In the genomic region with DNA sequence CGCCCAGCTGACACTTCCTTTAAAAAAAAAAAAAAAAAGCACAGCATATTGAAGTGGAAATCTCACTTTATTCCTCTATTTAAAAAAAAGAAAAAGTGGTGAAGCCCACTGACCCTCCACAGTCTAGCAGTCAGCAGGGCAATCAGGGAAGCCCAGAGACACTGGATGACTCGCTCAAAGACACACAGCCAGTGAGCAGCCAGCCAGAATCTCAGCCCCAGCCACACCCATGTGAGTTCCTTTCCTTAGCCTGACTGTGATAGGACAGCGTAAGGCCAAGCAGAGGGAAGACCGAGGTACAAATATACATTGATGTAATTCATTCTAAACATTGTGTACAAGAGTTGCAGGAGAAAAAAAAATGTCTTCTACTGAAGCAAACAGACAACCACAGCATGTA, we compare ENCODE assay signal across 11 cellular contexts. TPM values are rescaled to one million over a fixed set of nuclear protein-coding genes. Genes with fewer than 3 reads are reported as not detected.
DNase-seq lines count a peak whose midpoint lies in the region; ATAC-seq and TF ChIP-seq lines count a peak whose summit lies in the region.
"Had no signal": no experiment of that assay in that cellular context is flagged by ENCODE, and none has a peak within 500 bp of the region (broad histone marks: within the 10 kb centered on the region; RNA-seq: fewer than 3 reads in every experiment).

No MANE protein-coding gene starts in this region.

- POLR2A ChIA-PET in WTC11 (lab: Charles Lee), result no interaction called here

- H3K4me1 Mint-ChIP-seq in WTC11, result peaks cover 29% of the 10 kb centered on the region

- no peak for TF ChIP-seq CTCF in WTC11 (IDR thresholded peaks at IDR 0.05)
- TF ChIP-seq CTCF in fibroblast of mammary gland (conservative IDR thresholded peaks at IDR 0.05; ENCODE audit: control insufficient read depth, insufficient read depth, low read depth, low read length), result no peak
- no peak for TF ChIP-seq CTCF in lower leg skin (IDR thresholded peaks at IDR 0.05)

- no peak overlapping the region for H3K4me3 ChIP-seq in fibroblast of mammary gland (ENCODE audit: control insufficient read depth, low read depth, low read length)
- H3K4me3 ChIP-seq in thymus (ENCODE audit: low read length), result no peak overlapping the region
- no peak overlapping the region for H3K4me3 ChIP-seq in lower leg skin (ENCODE audit: low read depth, poor library complexity, severe bottlenecking)
- H3K4me3 ChIP-seq: SJCRH30 had no signal

- peaks cover 14% of the 10 kb centered on the region for H3K36me3 Mint-ChIP-seq in WTC11

- no peaks in the 10 kb centered on the region for H3K9me3 ChIP-seq in thymus (ENCODE audit: control insufficient read depth)
- H3K9me3 ChIP-seq: SJCRH30 had no signal

- no peak for ATAC-seq in WTC11

- H3K27me3 Mint-ChIP-seq in WTC11 (ENCODE audit: low read depth), result no peaks in the 10 kb centered on the region; the same call in 1 of the 2 replicates

- peak overlapping the region; percentile 46 for H3K27ac ChIP-seq in thymus (ENCODE audit: low read depth)
- H3K27ac ChIP-seq: SJCRH30 had no signal

- WGBS in thymus, result 93% methylated on average over 4 of the region's 4 CpGs
- 68 to 82% methylated on average over 4 of the region's 4 CpGs for WGBS in lower leg skin, 2 donors

- no peak overlapping the region for H3K4me3 Mint-ChIP-seq in WTC11

- H3K27me3 ChIP-seq in thymus (ENCODE audit: control insufficient read depth, insufficient read depth), result no peaks in the 10 kb centered on the region
- H3K27me3 ChIP-seq: SJCRH30 had no signal

- peaks cover 29% of the 10 kb centered on the region for H3K4me1 ChIP-seq in thymus (ENCODE audit: control insufficient read depth, insufficient read depth, low read length)

- peak; percentile 23 for DNase-seq in stimulated activated CD4-positive, alpha-beta T cell treated with anti-CD3 and anti-CD28 coated beads, Interleukin-4, amount 100 ng/mL, for 1 hour
- no peak for DNase-seq in stimulated activated CD4-positive, alpha-beta T cell treated with anti-CD3 and anti-CD28 coated beads, Interleukin-2, amount 100 ng/mL, for 48 hours
- DNase-seq in WTC11 (ENCODE audit: low spot score) (no peak), fibroblast of mammary gland (ENCODE audit: low read depth) (peak; percentile 50), NCI-H1092 treated with DMSO at 0.1 percent for 48 hours (lab: John Stamatoyannopoulos, UW) (no peak), NCI-H1694 treated with DMSO at 0.1 percent for 48 hours (lab: John Stamatoyannopoulos, UW) (no peak), lower leg skin (ENCODE audit: low spot score in 2 of 2) (no peak)
- DNase-seq: effector CD8-positive, alpha-beta T cell; NCI-H1694; SJCRH30 had no signal

- CTCF ChIA-PET in WTC11 (lab: Charles Lee), result interaction anchor here (1.4 kb wide), 2 partner anchors 13 to 29 kb away, joined by 5 to 6 read pairs; no protein-coding TSS in a partner anchor

- peaks cover 5% of the 10 kb centered on the region for H3K36me3 ChIP-seq in thymus (ENCODE audit: control insufficient read depth, insufficient read depth)

- no peak for TF ChIP-seq POLR2A in lower leg skin (IDR thresholded peaks at IDR 0.05)

- H3K27ac Mint-ChIP-seq in WTC11, result peak overlapping the region; percentile 58; the same call in 1 of the 2 replicates

- intact Hi-C loops in lower leg skin (cut with DNase I; ENCODE audit: low total_unique reads), result no loop called here

- H3K9me3 Mint-ChIP-seq in WTC11, result peaks cover 5% of the 10 kb centered on the region

TF ChIP-seq in WTC11, 78 proteins besides CTCF, POLR2A, EP300 and RAD21:
- TF ChIP-seq, protein P1, sequence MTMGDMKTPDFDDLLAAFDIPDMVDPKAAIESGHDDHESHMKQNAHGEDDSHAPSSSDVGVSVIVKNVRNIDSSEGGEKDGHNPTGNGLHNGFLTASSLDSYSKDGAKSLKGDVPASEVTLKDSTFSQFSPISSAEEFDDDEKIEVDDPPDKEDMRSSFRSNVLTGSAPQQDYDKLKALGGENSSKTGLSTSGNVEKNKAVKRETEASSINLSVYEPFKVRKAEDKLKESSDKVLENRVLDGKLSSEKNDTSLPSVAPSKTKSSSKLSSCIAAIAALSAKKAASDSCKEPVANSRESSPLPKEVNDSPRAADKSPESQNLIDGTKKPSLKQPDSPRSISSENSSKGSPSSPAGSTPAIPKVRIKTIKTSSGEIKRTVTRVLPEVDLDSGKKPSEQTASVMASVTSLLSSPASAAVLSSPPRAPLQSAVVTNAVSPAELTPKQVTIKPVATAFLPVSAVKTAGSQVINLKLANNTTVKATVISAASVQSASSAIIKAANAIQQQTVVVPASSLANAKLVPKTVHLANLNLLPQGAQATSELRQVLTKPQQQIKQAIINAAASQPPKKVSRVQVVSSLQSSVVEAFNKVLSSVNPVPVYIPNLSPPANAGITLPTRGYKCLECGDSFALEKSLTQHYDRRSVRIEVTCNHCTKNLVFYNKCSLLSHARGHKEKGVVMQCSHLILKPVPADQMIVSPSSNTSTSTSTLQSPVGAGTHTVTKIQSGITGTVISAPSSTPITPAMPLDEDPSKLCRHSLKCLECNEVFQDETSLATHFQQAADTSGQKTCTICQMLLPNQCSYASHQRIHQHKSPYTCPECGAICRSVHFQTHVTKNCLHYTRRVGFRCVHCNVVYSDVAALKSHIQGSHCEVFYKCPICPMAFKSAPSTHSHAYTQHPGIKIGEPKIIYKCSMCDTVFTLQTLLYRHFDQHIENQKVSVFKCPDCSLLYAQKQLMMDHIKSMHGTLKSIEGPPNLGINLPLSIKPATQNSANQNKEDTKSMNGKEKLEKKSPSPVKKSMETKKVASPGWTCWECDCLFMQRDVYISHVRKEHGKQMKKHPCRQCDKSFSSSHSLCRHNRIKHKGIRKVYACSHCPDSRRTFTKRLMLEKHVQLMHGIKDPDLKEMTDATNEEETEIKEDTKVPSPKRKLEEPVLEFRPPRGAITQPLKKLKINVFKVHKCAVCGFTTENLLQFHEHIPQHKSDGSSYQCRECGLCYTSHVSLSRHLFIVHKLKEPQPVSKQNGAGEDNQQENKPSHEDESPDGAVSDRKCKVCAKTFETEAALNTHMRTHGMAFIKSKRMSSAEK (CRISPR knock-in tag; IDR thresholded peaks at IDR 0.05; ENCODE audit: borderline replicate concordance), result no peak
- TF ChIP-seq KAT7 (CRISPR knock-in tag; IDR thresholded peaks at IDR 0.05; ENCODE audit: borderline replicate concordance) (no peak), JAZF1 (CRISPR knock-in tag; IDR thresholded peaks at IDR 0.05) (no peak), ZNF263 (CRISPR knock-in tag; IDR thresholded peaks at IDR 0.05; ENCODE audit: low read depth) (no peak), ZNF416 (CRISPR knock-in tag; IDR thresholded peaks at IDR 0.05) (no peak), RELA (CRISPR knock-in tag; IDR thresholded peaks at IDR 0.05; ENCODE audit: borderline replicate concordance) (no peak), ZNF138 (CRISPR knock-in tag; conservative IDR thresholded peaks at IDR 0.05) (no peak), ATF1 (CRISPR knock-in tag; IDR thresholded peaks at IDR 0.05) (no peak), CBFB (CRISPR knock-in tag; IDR thresholded peaks at IDR 0.05; ENCODE audit: low read depth) (no peak), TEAD4 (CRISPR knock-in tag; IDR thresholded peaks at IDR 0.05) (no peak), CREM (CRISPR knock-in tag; IDR thresholded peaks at IDR 0.05) (no peak)
- TF ChIP-seq, protein P2, sequence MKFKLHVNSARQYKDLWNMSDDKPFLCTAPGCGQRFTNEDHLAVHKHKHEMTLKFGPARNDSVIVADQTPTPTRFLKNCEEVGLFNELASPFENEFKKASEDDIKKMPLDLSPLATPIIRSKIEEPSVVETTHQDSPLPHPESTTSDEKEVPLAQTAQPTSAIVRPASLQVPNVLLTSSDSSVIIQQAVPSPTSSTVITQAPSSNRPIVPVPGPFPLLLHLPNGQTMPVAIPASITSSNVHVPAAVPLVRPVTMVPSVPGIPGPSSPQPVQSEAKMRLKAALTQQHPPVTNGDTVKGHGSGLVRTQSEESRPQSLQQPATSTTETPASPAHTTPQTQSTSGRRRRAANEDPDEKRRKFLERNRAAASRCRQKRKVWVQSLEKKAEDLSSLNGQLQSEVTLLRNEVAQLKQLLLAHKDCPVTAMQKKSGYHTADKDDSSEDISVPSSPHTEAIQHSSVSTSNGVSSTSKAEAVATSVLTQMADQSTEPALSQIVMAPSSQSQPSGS (CRISPR knock-in tag; IDR thresholded peaks at IDR 0.05; ENCODE audit: borderline replicate concordance, low read depth), result no peak
- TF ChIP-seq, protein P3, sequence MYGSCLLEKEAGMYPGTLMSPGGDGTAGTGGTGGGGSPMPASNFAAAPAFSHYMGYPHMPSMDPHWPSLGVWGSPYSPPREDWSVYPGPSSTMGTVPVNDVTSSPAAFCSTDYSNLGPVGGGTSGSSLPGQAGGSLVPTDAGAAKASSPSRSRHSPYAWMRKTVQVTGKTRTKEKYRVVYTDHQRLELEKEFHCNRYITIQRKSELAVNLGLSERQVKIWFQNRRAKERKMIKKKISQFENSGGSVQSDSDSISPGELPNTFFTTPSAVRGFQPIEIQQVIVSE (CRISPR knock-in tag; IDR thresholded peaks at IDR 0.05; ENCODE audit: borderline replicate concordance), result no peak

RNA-seq across cellular contexts. Expression of gene XPO6, which starts 22.5 kb away (rescaled TPM):
- 125 to 160 TPM (median 133 TPM) in 3 replicates for total RNA-seq in WTC11 (2021)
- 161 TPM for polyA plus RNA-seq in thymus
- 100 to 1,000 TPM in 2 of 4 donors, 10 to 100 TPM in 2; 45.7 to 104 (median 78.1) TPM for total RNA-seq in lower leg skin

Comparison
In these comparisons a context has a peak if more than half of its experiments do, and no peak if none do; other contexts are left out.
1. DNase-seq: peak in stimulated activated CD4-positive, alpha-beta T cell treated with anti-CD3 and anti-CD28 coated beads, Interleukin-4, amount 100 ng/mL, for 1 hour (single experiment) and fibroblast of mammary gland (single experiment); none in stimulated activated CD4-positive, alpha-beta T cell treated with anti-CD3 and anti-CD28 coated beads, Interleukin-2, amount 100 ng/mL, for 48 hours (0 of 2), WTC11 (single experiment), NCI-H1092 treated with DMSO at 0.1 percent for 48 hours (single experiment), NCI-H1694 treated with DMSO at 0.1 percent for 48 hours (single experiment) and lower leg skin (0 of 2).